Comparison of ENCODE assay signal across 14 cellular contexts in genomic region chr9:14423816-14424261, GRCh38.
DNase-seq lines count a peak whose midpoint lies in the region; ATAC-seq, FAIRE-seq and TF ChIP-seq lines count a peak whose summit lies in the region.
"Had no signal": no experiment of that assay in that cellular context is flagged by ENCODE, and none has a peak within 500 bp of the region (broad histone marks: within the 10 kb centered on the region; RNA-seq: fewer than 3 reads in every experiment).

No MANE protein-coding gene starts in this region.

- peak overlapping the region; percentile 54 for H3K27ac ChIP-seq in endothelial cell of umbilical vein (ENCODE audit: insufficient read depth, low read depth, low read length)

- peak overlapping the region in 2 of 3 experiments; percentile 6 to 14 for H3K4me3 Mint-ChIP-seq in nephron
- no peak overlapping the region for H3K4me3 Mint-ChIP-seq in activated CD4-positive, alpha-beta memory T cell treated with anti-CD3 and anti-CD28 coated beads for 36 hours
- no peak overlapping the region for H3K4me3 Mint-ChIP-seq in activated CD4-positive, alpha-beta T cell treated with anti-CD3 and anti-CD28 coated beads, Interleukin-2, amount 10 ng/mL, durations not matched to agents 7 days and 5 days
- H3K4me3 Mint-ChIP-seq: CD14-positive monocyte, neural crest cell, WTC11 had no signal

- no peaks in the 10 kb centered on the region for H4K20me1 ChIP-seq in endothelial cell of umbilical vein (replicated peaks; ENCODE audit: control insufficient read depth, extremely low read depth, insufficient read depth, low read length)

- dilution Hi-C loops in endothelial cell of umbilical vein (cut with MboI; ENCODE audit: extremely low pct_ligation_motif_present, low sequenced_read_pairs), result no loop called here

- peak; percentile 48 for DNase-seq in Daoy (ENCODE audit: low read depth)
- DNase-seq in NT2/D1 (ENCODE audit: low read depth, low spot score), result peak; percentile 35
- peak; percentile 63 for DNase-seq in endothelial cell of umbilical vein (ENCODE audit: low read depth, low spot score)
- no peak for DNase-seq in activated CD4-positive, alpha-beta memory T cell treated with anti-CD3 and anti-CD28 coated beads for 36 hours
- no peak for DNase-seq in activated CD4-positive, alpha-beta T cell treated with anti-CD3 and anti-CD28 coated beads, Interleukin-2, amount 10 ng/mL, durations not matched to agents 7 days and 5 days
- DNase-seq: activated T-cell treated with anti-CD3 and anti-CD28 coated beads for 4 hours, amygdala, NCI-H526 treated with DMSO at 0.1 percent for 48 hours had no signal

- H3K36me3 ChIP-seq in NT2/D1 (ENCODE audit: insufficient read depth, insufficient read length, low read length) (no peaks in the 10 kb centered on the region), endothelial cell of umbilical vein (ENCODE audit: control insufficient read depth in 2 of 2, extremely low read depth in 1 of 2, insufficient read depth in 2 of 2, low read length in 2 of 2) (no peaks in the 10 kb centered on the region)

- peak overlapping the region; percentile 96 to 100 (median 100) for H3K27ac Mint-ChIP-seq in nephron
- H3K27ac Mint-ChIP-seq in activated CD4-positive, alpha-beta memory T cell treated with anti-CD3 and anti-CD28 coated beads for 36 hours, result no peak overlapping the region
- H3K27ac Mint-ChIP-seq in activated CD4-positive, alpha-beta T cell treated with anti-CD3 and anti-CD28 coated beads, Interleukin-2, amount 10 ng/mL, durations not matched to agents 7 days and 5 days, result no peak overlapping the region
- H3K27ac Mint-ChIP-seq: CD14-positive monocyte had no signal

- no peak for TF ChIP-seq POLR2A in endothelial cell of umbilical vein (IDR thresholded peaks at IDR 0.05; ENCODE audit: low read depth, low read length)

- intact Hi-C loops in endothelial cell of umbilical vein (cut with micrococcal nuclease), result no loop called here
- intact Hi-C loops in activated CD4-positive, alpha-beta memory T cell treated with anti-CD3 and anti-CD28 coated beads for 36 hours (cut with micrococcal nuclease), result loop anchor here (10.0 kb wide), 1 partner anchor 999 kb away; no protein-coding TSS in a partner anchor

- H3K36me3 Mint-ChIP-seq in nephron (ENCODE audit: low read depth), result no peaks in the 10 kb centered on the region
- H3K36me3 Mint-ChIP-seq in activated CD4-positive, alpha-beta memory T cell treated with anti-CD3 and anti-CD28 coated beads for 36 hours, result no peaks in the 10 kb centered on the region
- no peaks in the 10 kb centered on the region for H3K36me3 Mint-ChIP-seq in activated CD4-positive, alpha-beta T cell treated with anti-CD3 and anti-CD28 coated beads, Interleukin-2, amount 10 ng/mL, durations not matched to agents 7 days and 5 days (ENCODE audit: low read depth)
- H3K36me3 Mint-ChIP-seq: CD14-positive monocyte, WTC11 had no signal

- CTCF ChIA-PET in endothelial cell of umbilical vein (lab: Charles Lee), result interaction anchor here (0.6 to 2.3 kb wide), 5 partner anchors 9 to 1150 kb away, joined by 3 to 11 read pairs (median 4); no protein-coding TSS in a partner anchor
- CTCF ChIA-PET in activated CD4-positive, alpha-beta memory T cell treated with anti-CD3 and anti-CD28 coated beads for 36 hours (lab: Charles Lee), result no interaction called here
- CTCF ChIA-PET in activated CD4-positive, alpha-beta T cell treated with anti-CD3 and anti-CD28 coated beads, Interleukin-2, amount 10 ng/mL, durations not matched to agents 7 days and 5 days (lab: Charles Lee), result no interaction called here

- H3K4me3 ChIP-seq in NT2/D1 (ENCODE audit: insufficient read length, low read depth), result no peak overlapping the region
- no peak overlapping the region for H3K4me3 ChIP-seq in endothelial cell of umbilical vein (replicated peaks in 1 of 3; ENCODE audit: insufficient read depth in 1 of 3, low read depth in 1 of 3, low read length in 3 of 3)

- no peaks in the 10 kb centered on the region for H3K79me2 ChIP-seq in endothelial cell of umbilical vein (ENCODE audit: control insufficient read depth, insufficient read depth, low read length)

- H3K4me2 ChIP-seq in endothelial cell of umbilical vein (ENCODE audit: insufficient read depth, low read length), result peak overlapping the region; percentile 49

- POLR2A ChIA-PET in endothelial cell of umbilical vein (lab: Charles Lee), result no interaction called here
- POLR2A ChIA-PET in activated CD4-positive, alpha-beta memory T cell treated with anti-CD3 and anti-CD28 coated beads for 36 hours (lab: Charles Lee), result no interaction called here
- POLR2A ChIA-PET in activated CD4-positive, alpha-beta T cell treated with anti-CD3 and anti-CD28 coated beads, Interleukin-2, amount 10 ng/mL, durations not matched to agents 7 days and 5 days (lab: Charles Lee), result no interaction called here

- H3K27me3 ChIP-seq in NT2/D1 (ENCODE audit: insufficient read depth, insufficient read length), result no peaks in the 10 kb centered on the region
- H3K27me3 ChIP-seq in endothelial cell of umbilical vein (ENCODE audit: control insufficient read depth in 2 of 2, insufficient read depth in 2 of 2, low read length in 2 of 2), result no peaks in the 10 kb centered on the region

- peaks cover 79% of the 10 kb centered on the region for H3K4me1 Mint-ChIP-seq in nephron
- H3K4me1 Mint-ChIP-seq in activated CD4-positive, alpha-beta memory T cell treated with anti-CD3 and anti-CD28 coated beads for 36 hours (ENCODE audit: low read depth), result no peaks in the 10 kb centered on the region
- H3K4me1 Mint-ChIP-seq in activated CD4-positive, alpha-beta T cell treated with anti-CD3 and anti-CD28 coated beads, Interleukin-2, amount 10 ng/mL, durations not matched to agents 7 days and 5 days, result no peaks in the 10 kb centered on the region
- H3K4me1 Mint-ChIP-seq: CD14-positive monocyte had no signal

- no peaks in the 10 kb centered on the region for H3K4me1 ChIP-seq in NT2/D1 (ENCODE audit: insufficient read depth, insufficient read length)
- peaks cover 13% of the 10 kb centered on the region for H3K4me1 ChIP-seq in endothelial cell of umbilical vein (ENCODE audit: control insufficient read depth, extremely low read depth, insufficient read depth, low read length)

- ATAC-seq in HG02840 (IDR thresholded peaks at IDR 0.05; ENCODE audit: low FRiP score, unreplicated experiment), result no peak
- ATAC-seq in GM19023 (IDR thresholded peaks at IDR 0.05; ENCODE audit: unreplicated experiment), result no peak
- ATAC-seq: WTC11 had no signal

- FAIRE-seq in endothelial cell of umbilical vein (lab: Jason Lieb, UNC), result peak; percentile 8

- no peaks in the 10 kb centered on the region for H3K9me3 Mint-ChIP-seq in nephron
- H3K9me3 Mint-ChIP-seq in activated CD4-positive, alpha-beta memory T cell treated with anti-CD3 and anti-CD28 coated beads for 36 hours, result no peaks in the 10 kb centered on the region
- no peaks in the 10 kb centered on the region for H3K9me3 Mint-ChIP-seq in activated CD4-positive, alpha-beta T cell treated with anti-CD3 and anti-CD28 coated beads, Interleukin-2, amount 10 ng/mL, durations not matched to agents 7 days and 5 days
- H3K9me3 Mint-ChIP-seq: neural crest cell, WTC11 had no signal

- TF ChIP-seq CTCF in endothelial cell of umbilical vein (IDR thresholded peaks at IDR 0.05; ENCODE audit: extremely low read depth in 1 of 2, insufficient read depth in 1 of 2, low read depth in 1 of 2, low read length in 2 of 2) (no peak), nephron (IDR thresholded peaks at IDR 0.05; ENCODE audit: unreplicated experiment in 3 of 3) (no peak)

- no peaks in the 10 kb centered on the region; the same call in 1 of the 2 replicates for H3K9me3 ChIP-seq in NT2/D1 (ENCODE audit: insufficient read depth, low read length)
- H3K9me3 ChIP-seq in endothelial cell of umbilical vein (replicated peaks; ENCODE audit: control insufficient read depth, insufficient read depth, low read length), result no peaks in the 10 kb centered on the region

- BruUV-seq in endothelial cell of umbilical vein (replicated peaks; lab: Mats Ljungman, UMichigan), result no TSS peak

- no peak overlapping the region for H3K9ac ChIP-seq in NT2/D1 (ENCODE audit: insufficient read length, low read depth)
- H3K9ac ChIP-seq in endothelial cell of umbilical vein (replicated peaks; ENCODE audit: extremely low read depth, insufficient read depth, low read length), result no peak overlapping the region

- H3K27me3 Mint-ChIP-seq in nephron (ENCODE audit: low read depth), result peaks cover 3% of the 10 kb centered on the region
- peaks cover 5% of the 10 kb centered on the region for H3K27me3 Mint-ChIP-seq in activated CD4-positive, alpha-beta memory T cell treated with anti-CD3 and anti-CD28 coated beads for 36 hours
- no peaks in the 10 kb centered on the region for H3K27me3 Mint-ChIP-seq in activated CD4-positive, alpha-beta T cell treated with anti-CD3 and anti-CD28 coated beads, Interleukin-2, amount 10 ng/mL, durations not matched to agents 7 days and 5 days

- peak overlapping the region; percentile 40 for H2AFZ ChIP-seq in endothelial cell of umbilical vein (ENCODE audit: low read depth, low read length)

- no peaks in the 10 kb centered on the region for H3K9me1 ChIP-seq in endothelial cell of umbilical vein (replicated peaks; ENCODE audit: control insufficient read depth, extremely low read depth, insufficient read depth, low read length)

TF ChIP-seq in endothelial cell of umbilical vein, 7 proteins besides CTCF, POLR2A, EP300 and RAD21:
- TF ChIP-seq GATA2 (IDR thresholded peaks at IDR 0.05; ENCODE audit: insufficient read depth, insufficient read length, low read depth, low read length) (no peak), JUN (IDR thresholded peaks at IDR 0.05; ENCODE audit: borderline replicate concordance, insufficient read depth, insufficient read length, low read depth) (peak; percentile 49), FOS (IDR thresholded peaks at IDR 0.05; ENCODE audit: borderline replicate concordance, insufficient read depth, low read length) (peak; percentile 56), MAX (IDR thresholded peaks at IDR 0.05; ENCODE audit: insufficient read depth, insufficient read length) (no peak), EZH2 (IDR thresholded peaks at IDR 0.05; ENCODE audit: borderline replicate concordance, low read depth, low read length, severe bottlenecking) (no peak)

Comparison
In these comparisons a context has a peak if more than half of its experiments do, and no peak if none do; other contexts are left out.
1. DNase-seq: peak in Daoy (single experiment), NT2/D1 (single experiment) and endothelial cell of umbilical vein (single experiment); none in activated CD4-positive, alpha-beta memory T cell treated with anti-CD3 and anti-CD28 coated beads for 36 hours (single experiment) and activated CD4-positive, alpha-beta T cell treated with anti-CD3 and anti-CD28 coated beads, Interleukin-2, amount 10 ng/mL, durations not matched to agents 7 days and 5 days (single experiment).
2. H3K27ac Mint-ChIP-seq: peak in nephron (3 of 3); none in activated CD4-positive, alpha-beta memory T cell treated with anti-CD3 and anti-CD28 coated beads for 36 hours (single experiment) and activated CD4-positive, alpha-beta T cell treated with anti-CD3 and anti-CD28 coated beads, Interleukin-2, amount 10 ng/mL, durations not matched to agents 7 days and 5 days (single experiment).
3. H3K4me3 Mint-ChIP-seq: peak in nephron (2 of 3); none in activated CD4-positive, alpha-beta memory T cell treated with anti-CD3 and anti-CD28 coated beads for 36 hours (single experiment) and activated CD4-positive, alpha-beta T cell treated with anti-CD3 and anti-CD28 coated beads, Interleukin-2, amount 10 ng/mL, durations not matched to agents 7 days and 5 days (single experiment).